In genomic region chr21:25942145-25942544, GRCh38 we compare ENCODE assay signal across 22 cellular contexts.
DNase-seq lines count a peak whose midpoint lies in the region; ATAC-seq, FAIRE-seq and TF ChIP-seq lines count a peak whose summit lies in the region.
"Had no signal": no experiment of that assay in that cellular context is flagged by ENCODE, and none has a peak within 500 bp of the region (broad histone marks: within the 10 kb centered on the region; RNA-seq: fewer than 3 reads in every experiment).

No MANE protein-coding gene starts in this region.

- peaks cover 32% of the 10 kb centered on the region for H3K4me1 Mint-ChIP-seq in nephron
- H3K4me1 Mint-ChIP-seq: CD14-positive monocyte had no signal

- H3K27ac Mint-ChIP-seq in nephron, result peak overlapping the region; percentile 4 to 63 (median 61)
- H3K27ac Mint-ChIP-seq: B cell, CD14-positive monocyte, IgD-negative memory B cell had no signal

- no peak overlapping the region for H3K27ac ChIP-seq in right cardiac atrium (ENCODE audit: low read length)
- H3K27ac ChIP-seq in pancreas, result no peak overlapping the region
- H3K27ac ChIP-seq: A549 had no signal

- H3K36me3 ChIP-seq in pancreas, result no peaks in the 10 kb centered on the region

- H3K27me3 Mint-ChIP-seq in nephron (ENCODE audit: low read depth), result no peaks in the 10 kb centered on the region
- H3K27me3 Mint-ChIP-seq: B cell, IgD-negative memory B cell had no signal

- no peaks in the 10 kb centered on the region for H3K9me3 ChIP-seq in right cardiac atrium (ENCODE audit: control insufficient read depth, low read length)
- H3K9me3 ChIP-seq in pancreas, result no peaks in the 10 kb centered on the region

- H3K27me3 ChIP-seq in right cardiac atrium (ENCODE audit: control insufficient read depth, insufficient read depth) (no peaks in the 10 kb centered on the region), pancreas (no peaks in the 10 kb centered on the region)

- peaks cover 15% of the 10 kb centered on the region for H3K9me3 Mint-ChIP-seq in nephron
- H3K9me3 Mint-ChIP-seq: IgD-negative memory B cell had no signal

- TF ChIP-seq CTCF in nephron (IDR thresholded peaks at IDR 0.05; ENCODE audit: unreplicated experiment in 3 of 3) (no peak), pancreas (IDR thresholded peaks at IDR 0.05) (no peak)

- WGBS in right cardiac atrium, result 55% methylated on average over 9 of the region's 9 CpGs
- WGBS in pancreas, 2 donors, result 83 to 87% methylated on average over 9 of the region's 9 CpGs

- no peak for DNase-seq in right cardiac atrium
- DNase-seq in Right ventricle myocardium superior, result no peak
- DNase-seq in dermis blood vessel endothelial cell, result peak; percentile 49
- no peak for DNase-seq in activated CD4-positive, alpha-beta T cell treated with anti-CD3 and anti-CD28 coated beads, Interleukin-2, amount 50 U/mL, for 48 hours
- DNase-seq in pancreas, result no peak
- DNase-seq in NOMO-1 (lab: John Stamatoyannopoulos, UW; ENCODE audit: unreplicated experiment in 2 of 2), result no peak
- DNase-seq: GOT3, HCEC 1CT, MV-4-11, NCI-H1105 treated with DMSO at 0.1 percent for 48 hours, NCI-H2029 treated with DMSO at 0.1 percent for 48 hours, NCI-H226, NCI-H774, OCI-M1 had no signal

- FAIRE-seq in pancreas (lab: Jason Lieb, UNC), result no peak
- FAIRE-seq: A549, G401.6, GM18507, RCC 7860 had no signal

- H3K36me3 Mint-ChIP-seq in nephron (ENCODE audit: low read depth), result peaks cover 38% of the 10 kb centered on the region

- H3K4me1 ChIP-seq in right cardiac atrium (ENCODE audit: control insufficient read depth, insufficient read depth, low read length), result peaks cover 8% of the 10 kb centered on the region
- H3K4me1 ChIP-seq in pancreas, result peaks cover 0 to 9% (median 0%) of the 10 kb centered on the region in 3 donors

- intact Hi-C loops in right cardiac atrium (cut with DNase I), result no loop called here
- intact Hi-C loops in Right ventricle myocardium superior (cut with DNase I), result no loop called here
- intact Hi-C loops in pancreas (cut with DNase I), result no loop called here

- ATAC-seq in right cardiac atrium (peak; percentile 19 to 43), Right ventricle myocardium superior (ENCODE audit: poor library complexity) (no peak), pancreas (no peak)
- ATAC-seq: A549 had no signal

- no peak overlapping the region for H3K4me3 Mint-ChIP-seq in nephron
- H3K4me3 Mint-ChIP-seq: B cell, CD14-positive monocyte, IgD-negative memory B cell had no signal

- H3K4me3 ChIP-seq in right cardiac atrium (ENCODE audit: low read length), result no peak overlapping the region
- H3K4me3 ChIP-seq in pancreas, result no peak overlapping the region
- H3K4me3 ChIP-seq: A549 had no signal

Comparison
In these comparisons a context has a peak if more than half of its experiments do, and no peak if none do; other contexts are left out.
1. ATAC-seq: peak in right cardiac atrium (2 of 2); none in Right ventricle myocardium superior (single experiment) and pancreas (0 of 4).